In the genomic region with DNA sequence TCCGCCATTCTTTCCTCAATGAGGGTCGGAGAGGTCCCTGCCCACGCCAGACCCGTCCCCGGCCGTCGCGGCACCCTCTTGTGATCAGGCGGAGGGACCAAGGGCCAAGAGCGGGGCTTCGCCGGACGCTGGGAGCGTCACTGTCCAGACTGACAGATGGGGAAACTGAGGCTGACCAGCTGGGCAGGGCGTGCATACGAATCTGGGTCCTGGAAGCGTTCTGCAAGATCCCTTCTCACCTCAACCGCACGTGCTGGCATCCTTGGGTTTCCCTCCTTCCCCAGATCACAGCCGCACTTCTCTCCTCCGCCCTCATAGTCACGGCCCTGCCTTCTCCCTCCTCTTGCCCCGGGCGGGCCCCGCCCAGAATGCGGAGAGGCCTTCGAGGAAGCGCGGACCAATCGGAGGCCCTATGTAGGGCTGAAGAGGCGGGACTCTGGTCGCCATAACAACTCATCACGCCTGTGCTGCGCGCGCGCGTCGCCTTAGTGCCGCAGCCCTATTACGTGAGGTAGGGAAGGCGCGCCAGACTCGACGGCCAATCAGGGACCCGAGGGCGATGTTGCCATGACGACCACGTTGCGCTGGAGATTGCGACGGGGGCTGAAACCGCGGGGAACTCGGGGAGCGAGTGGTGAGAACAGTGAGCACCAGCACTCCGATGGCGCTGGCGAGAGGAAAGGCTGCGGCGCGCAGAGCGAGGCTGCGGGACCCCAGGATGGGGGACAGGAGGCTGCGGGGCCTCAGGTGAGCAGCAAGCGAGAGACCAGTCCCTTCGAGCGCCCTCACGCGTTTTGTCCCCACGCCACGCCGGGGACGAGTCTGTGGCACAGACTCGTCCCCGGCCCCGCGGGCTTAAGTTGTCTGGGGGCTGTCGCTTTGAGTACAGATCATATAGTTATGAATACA, we compare ENCODE assay signal across 8 cellular contexts. TPM values are rescaled to one million over a fixed set of nuclear protein-coding genes. Genes with fewer than 3 reads are reported as not detected.
DNase-seq lines count a peak whose midpoint lies in the region; ATAC-seq and TF ChIP-seq lines count a peak whose summit lies in the region.

No MANE protein-coding gene starts in this region.

- no peaks in the 10 kb centered on the region for H3K36me3 Mint-ChIP-seq in activated CD4-positive, alpha-beta T cell treated with anti-CD3 and anti-CD28 coated beads, Interleukin-2, amount 10 ng/mL, durations not matched to agents 7 days and 5 days (ENCODE audit: low read depth)
- peaks cover 6% of the 10 kb centered on the region for H3K36me3 Mint-ChIP-seq in dendritic cell treated with granulocyte-macrophage colony-stimulating factor and Interleukin-4, amounts not matched to agents 40 ng/mL and 50 ng/mL, for 4 days (ENCODE audit: low read depth)

- H3K4me1 Mint-ChIP-seq in activated CD4-positive, alpha-beta T cell treated with anti-CD3 and anti-CD28 coated beads, Interleukin-2, amount 10 ng/mL, durations not matched to agents 7 days and 5 days: peaks cover 23% of the 10 kb centered on the region
- peaks cover 28% of the 10 kb centered on the region for H3K4me1 Mint-ChIP-seq in dendritic cell treated with granulocyte-macrophage colony-stimulating factor and Interleukin-4, amounts not matched to agents 40 ng/mL and 50 ng/mL, for 4 days (ENCODE audit: low read depth)

- no peaks in the 10 kb centered on the region for H3K27me3 Mint-ChIP-seq in activated CD4-positive, alpha-beta T cell treated with anti-CD3 and anti-CD28 coated beads, Interleukin-2, amount 10 ng/mL, durations not matched to agents 7 days and 5 days
- H3K27me3 Mint-ChIP-seq in dendritic cell treated with granulocyte-macrophage colony-stimulating factor and Interleukin-4, amounts not matched to agents 40 ng/mL and 50 ng/mL, for 4 days: peaks cover 31% of the 10 kb centered on the region

- intact Hi-C loops in dendritic cell treated with granulocyte-macrophage colony-stimulating factor and Interleukin-4, amounts not matched to agents 40 ng/mL and 50 ng/mL, for 4 days (cut with micrococcal nuclease): loop anchor here (1.0 to 10.0 kb wide), 3 partner anchors 38 to 98 kb away; a partner anchor contains a TSS

- CTCF ChIA-PET in activated CD4-positive, alpha-beta T cell treated with anti-CD3 and anti-CD28 coated beads, Interleukin-2, amount 10 ng/mL, durations not matched to agents 7 days and 5 days (lab: Charles Lee): no interaction called here

- H3K27ac Mint-ChIP-seq in activated CD4-positive, alpha-beta T cell treated with anti-CD3 and anti-CD28 coated beads, Interleukin-2, amount 10 ng/mL, durations not matched to agents 7 days and 5 days: peak overlapping the region; percentile 93
- H3K27ac Mint-ChIP-seq in dendritic cell treated with granulocyte-macrophage colony-stimulating factor and Interleukin-4, amounts not matched to agents 40 ng/mL and 50 ng/mL, for 4 days: peak overlapping the region; percentile 80

- H3K9me3 Mint-ChIP-seq in activated CD4-positive, alpha-beta T cell treated with anti-CD3 and anti-CD28 coated beads, Interleukin-2, amount 10 ng/mL, durations not matched to agents 7 days and 5 days: no peaks in the 10 kb centered on the region
- H3K9me3 Mint-ChIP-seq in dendritic cell treated with granulocyte-macrophage colony-stimulating factor and Interleukin-4, amounts not matched to agents 40 ng/mL and 50 ng/mL, for 4 days: no peaks in the 10 kb centered on the region

- POLR2A ChIA-PET in activated CD4-positive, alpha-beta T cell treated with anti-CD3 and anti-CD28 coated beads, Interleukin-2, amount 10 ng/mL, durations not matched to agents 7 days and 5 days (lab: Charles Lee): no interaction called here

- peak overlapping the region; percentile 76 for H3K27ac ChIP-seq in C4-2B

- peak; percentile 98 for ATAC-seq in GM19324 (IDR thresholded peaks at IDR 0.05; ENCODE audit: low FRiP score, unreplicated experiment)
- ATAC-seq in HG03460 (IDR thresholded peaks at IDR 0.05; ENCODE audit: unreplicated experiment): peak; percentile 98
- peak; percentile 97 for ATAC-seq in left lobe of liver

- H3K4me3 Mint-ChIP-seq in activated CD4-positive, alpha-beta T cell treated with anti-CD3 and anti-CD28 coated beads, Interleukin-2, amount 10 ng/mL, durations not matched to agents 7 days and 5 days: peak overlapping the region; percentile 89
- peak overlapping the region; percentile 85 for H3K4me3 Mint-ChIP-seq in dendritic cell treated with granulocyte-macrophage colony-stimulating factor and Interleukin-4, amounts not matched to agents 40 ng/mL and 50 ng/mL, for 4 days

- DNase-seq in NCI-H526 treated with DMSO at 0.1 percent for 48 hours (lab: John Stamatoyannopoulos, UW): peak; percentile 96
- peak; percentile 100 for DNase-seq in activated CD4-positive, alpha-beta T cell treated with anti-CD3 and anti-CD28 coated beads, Interleukin-2, amount 10 ng/mL, durations not matched to agents 7 days and 5 days
- DNase-seq in left lobe of liver (ENCODE audit: low spot score): peak; percentile 99
- DNase-seq in stimulated activated CD4-positive, alpha-beta T cell treated with anti-CD3 and anti-CD28 coated beads, Interleukin-2, amount 100 ng/mL, for 24 hours: peak; percentile 99

- TF ChIP-seq CTCF in C4-2B (conservative IDR thresholded peaks at IDR 0.05): no peak

RNA-seq across cellular contexts. Expression of a gene that starts 5.7 kb away (rescaled TPM):
- total RNA-seq in activated CD4-positive, alpha-beta T cell treated with anti-CD3 and anti-CD28 coated beads, Interleukin-2, amount 10 ng/mL, durations not matched to agents 7 days and 5 days: under 1 TPM; 0.35 to 0.74 TPM
- total RNA-seq in left lobe of liver: not detected

RNA-seq across cellular contexts. Expression of a gene that starts 7.3 kb away (rescaled TPM):
- total RNA-seq in activated CD4-positive, alpha-beta T cell treated with anti-CD3 and anti-CD28 coated beads, Interleukin-2, amount 10 ng/mL, durations not matched to agents 7 days and 5 days: 1 to 10 TPM; 6.7 to 6.8 TPM
- total RNA-seq in left lobe of liver: 5.8 TPM

RNA-seq across cellular contexts. Expression of a gene that starts 14.1 kb away (rescaled TPM):
- total RNA-seq in activated CD4-positive, alpha-beta T cell treated with anti-CD3 and anti-CD28 coated beads, Interleukin-2, amount 10 ng/mL, durations not matched to agents 7 days and 5 days: 1,000 to 10,000 TPM in 1 of 2 experiments, 100 to 1,000 TPM in 1; 918 to 1,077 TPM
- total RNA-seq in left lobe of liver: 311 TPM

RNA-seq across cellular contexts. Expression of a gene that starts 20.3 kb away (rescaled TPM):
- total RNA-seq in activated CD4-positive, alpha-beta T cell treated with anti-CD3 and anti-CD28 coated beads, Interleukin-2, amount 10 ng/mL, durations not matched to agents 7 days and 5 days: 1 to 10 TPM; 1.5 to 2.3 TPM
- 2.9 TPM for total RNA-seq in left lobe of liver

RNA-seq across cellular contexts. Expression of a gene that starts 38.6 kb away (rescaled TPM):
- 1 to 10 TPM in 1 of 2 experiments, under 1 TPM in 1; 0.98 to 1.4 TPM for total RNA-seq in activated CD4-positive, alpha-beta T cell treated with anti-CD3 and anti-CD28 coated beads, Interleukin-2, amount 10 ng/mL, durations not matched to agents 7 days and 5 days
- total RNA-seq in left lobe of liver: 2.4 TPM

Comparison
In these comparisons a context has a peak if more than half of its experiments do, and no peak if none do; other contexts are left out.
1. Peak in every context shown above with its lines: DNase-seq, ATAC-seq and H3K27ac ChIP-seq.